1 cellular context compared by ENCODE assay signal in genomic region chr9:35422753-35423152, GRCh38.
TF ChIP-seq lines count a peak whose summit lies in the region.

No MANE protein-coding gene starts in this region.

TF ChIP-seq in HepG2, 621 proteins besides CTCF, POLR2A, EP300 and RAD21 (continued from another document):
- TF ChIP-seq ZNF513 (CRISPR knock-in tag; conservative IDR thresholded peaks at IDR 0.05) (no peak), TRIM24 (CRISPR knock-in tag; IDR thresholded peaks at IDR 0.05) (no peak), KMT2A (CRISPR knock-in tag; IDR thresholded peaks at IDR 0.05) (no peak)
